In genomic region chr19:16889429-16889882, GRCh38 we compare ENCODE assay signal across 12 cellular contexts. TPM values are rescaled to one million over a fixed set of nuclear protein-coding genes. Genes with fewer than 3 reads are reported as not detected.
DNase-seq lines count a peak whose midpoint lies in the region; ATAC-seq and TF ChIP-seq lines count a peak whose summit lies in the region.
"Had no signal": no experiment of that assay in that cellular context is flagged by ENCODE, and none has a peak within 500 bp of the region (broad histone marks: within the 10 kb centered on the region; RNA-seq: fewer than 3 reads in every experiment).

No MANE protein-coding gene starts in this region.

- no peaks in the 10 kb centered on the region for H3K36me3 ChIP-seq in cardiac muscle cell
- H3K36me3 ChIP-seq in skeletal muscle satellite cell (ENCODE audit: insufficient read depth, low read length): no peaks in the 10 kb centered on the region

- no peak overlapping the region for H3K4me3 Mint-ChIP-seq in chondrocyte (ENCODE audit: unreplicated experiment)
- no peak overlapping the region for H3K4me3 Mint-ChIP-seq in activated CD4-positive, alpha-beta memory T cell treated with anti-CD3 and anti-CD28 coated beads for 36 hours
- H3K4me3 Mint-ChIP-seq: brain had no signal

- H3K27ac ChIP-seq in cardiac muscle cell: peak overlapping the region; percentile 95

- H3K27me3 ChIP-seq in cardiac muscle cell (no peaks in the 10 kb centered on the region), skeletal muscle satellite cell (ENCODE audit: control insufficient read depth, insufficient read depth, low read length) (peaks cover 19% of the 10 kb centered on the region)

- H3K27me3 Mint-ChIP-seq in chondrocyte (ENCODE audit: low read depth): no peaks in the 10 kb centered on the region
- peaks cover 16% of the 10 kb centered on the region for H3K27me3 Mint-ChIP-seq in activated CD4-positive, alpha-beta memory T cell treated with anti-CD3 and anti-CD28 coated beads for 36 hours
- H3K27me3 Mint-ChIP-seq: T-helper 17 cell had no signal

- H3K9ac ChIP-seq in skeletal muscle satellite cell (ENCODE audit: low read depth, low read length): no peak overlapping the region

- no peak for ATAC-seq in GM21786 (IDR thresholded peaks at IDR 0.05; ENCODE audit: unreplicated experiment)
- ATAC-seq: T-helper 17 cell had no signal

- intact Hi-C loops in activated CD4-positive, alpha-beta memory T cell treated with anti-CD3 and anti-CD28 coated beads for 36 hours (cut with micrococcal nuclease): no loop called here

- H3K4me1 ChIP-seq in cardiac muscle cell (ENCODE audit: low read depth) (peaks cover 31% of the 10 kb centered on the region), skeletal muscle satellite cell (ENCODE audit: control insufficient read depth, insufficient read depth, low read length) (peaks cover 12% of the 10 kb centered on the region)

- peaks cover 2% of the 10 kb centered on the region for H3K4me1 Mint-ChIP-seq in chondrocyte (ENCODE audit: low read depth)
- peaks cover 5% of the 10 kb centered on the region for H3K4me1 Mint-ChIP-seq in activated CD4-positive, alpha-beta memory T cell treated with anti-CD3 and anti-CD28 coated beads for 36 hours (ENCODE audit: low read depth)
- H3K4me1 Mint-ChIP-seq: brain had no signal

- TF ChIP-seq CTCF in GM12872 (IDR thresholded peaks at IDR 0.05; ENCODE audit: insufficient read depth, low read depth, low read length) (0 out of 3 replicates have a peak, but pooled peaks have one; percentile 18), cardiac muscle cell (IDR thresholded peaks at IDR 0.05; ENCODE audit: low read depth, low read length) (no peak), chondrocyte (IDR thresholded peaks at IDR 0.05) (no peak)

- no peaks in the 10 kb centered on the region for H3K9me3 ChIP-seq in cardiac muscle cell (ENCODE audit: low read depth)
- no peaks in the 10 kb centered on the region for H3K9me3 ChIP-seq in skeletal muscle satellite cell (replicated peaks; ENCODE audit: low read length)

- H3K9me3 Mint-ChIP-seq in chondrocyte (ENCODE audit: low read depth): no peaks in the 10 kb centered on the region
- H3K9me3 Mint-ChIP-seq in activated CD4-positive, alpha-beta memory T cell treated with anti-CD3 and anti-CD28 coated beads for 36 hours: no peaks in the 10 kb centered on the region
- H3K9me3 Mint-ChIP-seq: brain had no signal

- no peak overlapping the region for H3K27ac Mint-ChIP-seq in chondrocyte (ENCODE audit: unreplicated experiment)
- no peak overlapping the region for H3K27ac Mint-ChIP-seq in activated CD4-positive, alpha-beta memory T cell treated with anti-CD3 and anti-CD28 coated beads for 36 hours
- H3K27ac Mint-ChIP-seq: brain, T-helper 17 cell had no signal

- H3K4me2 ChIP-seq in skeletal muscle satellite cell (ENCODE audit: low read length): peak overlapping the region; percentile 65

- DNase-seq in RPMI7951 (ENCODE audit: low read depth) (peak; percentile 54), cardiac muscle cell (ENCODE audit: low read depth in 1 of 2, low spot score in 1 of 2) (no peak), chondrocyte (ENCODE audit: low spot score) (no peak)
- DNase-seq in stimulated activated CD4-positive, alpha-beta T cell treated with anti-CD3 and anti-CD28 coated beads, Interleukin-15, amount 100 ng/mL, for 24 hours: no peak
- no peak for DNase-seq in activated CD4-positive, alpha-beta memory T cell treated with anti-CD3 and anti-CD28 coated beads for 36 hours
- DNase-seq: Karpas-422, NCI-H526 treated with DMSO at 0.1 percent for 48 hours, T-helper 17 cell had no signal

- CTCF ChIA-PET in activated CD4-positive, alpha-beta memory T cell treated with anti-CD3 and anti-CD28 coated beads for 36 hours (lab: Charles Lee): no interaction called here

- H3K36me3 Mint-ChIP-seq in chondrocyte (ENCODE audit: low read depth): no peaks in the 10 kb centered on the region
- no peaks in the 10 kb centered on the region for H3K36me3 Mint-ChIP-seq in activated CD4-positive, alpha-beta memory T cell treated with anti-CD3 and anti-CD28 coated beads for 36 hours
- H3K36me3 Mint-ChIP-seq: brain had no signal

- POLR2A ChIA-PET in activated CD4-positive, alpha-beta memory T cell treated with anti-CD3 and anti-CD28 coated beads for 36 hours (lab: Charles Lee): no interaction called here

- H3K4me3 ChIP-seq in cardiac muscle cell (no peak overlapping the region), skeletal muscle satellite cell (ENCODE audit: low read length) (no peak overlapping the region)

RNA-seq across cellular contexts. Expression of gene F2RL3, which starts 0.7 kb away (rescaled TPM):
- total RNA-seq in RPMI7951 (2014; rRNA removed; shearing (Covaris generic)): 4.6 and 13.9 TPM in 2 replicates
- total RNA-seq in cardiac muscle cell: 0.33 and 0.67 TPM in 2 replicates
- polyA plus RNA-seq in cardiac muscle cell: 1.0 and 1.4 TPM in 2 replicates
- not detected in 2 replicates for total RNA-seq in skeletal muscle satellite cell (2012; rRNA removed)
- 0.05 to 0.10 TPM in 2 of 3 replicates, not detected in the other for total RNA-seq in chondrocyte
- not detected for total RNA-seq in activated CD4-positive, alpha-beta memory T cell treated with anti-CD3 and anti-CD28 coated beads for 36 hours
